In genomic region chr1:228392111-228392936, GRCh38 we compare ENCODE assay signal across 1 cellular context.
TF ChIP-seq lines count a peak whose summit lies in the region.

No MANE protein-coding gene starts in this region.

TF ChIP-seq in HepG2, 621 proteins besides CTCF, POLR2A, EP300 and RAD21:
- TF ChIP-seq RBM22 (optimal IDR thresholded peaks at IDR 0.05; ENCODE audit: low read length) (peak; percentile 53), POLR2G (IDR thresholded peaks at IDR 0.05; ENCODE audit: low read depth, low read length) (peak; percentile 14; the same call in 1 of the 2 replicates), ZNF121 (CRISPR knock-in tag; IDR thresholded peaks at IDR 0.05) (no peak)
